Comparison of ENCODE assay signal across 7 cellular contexts in genomic region chr17:78144146-78144719, GRCh38. TPM values are rescaled to one million over a fixed set of nuclear protein-coding genes. Genes with fewer than 3 reads are reported as not detected.
DNase-seq lines count a peak whose midpoint lies in the region; ATAC-seq and TF ChIP-seq lines count a peak whose summit lies in the region.

No MANE protein-coding gene starts in this region.

- no peak overlapping the region for H3K27ac Mint-ChIP-seq in endodermal cell
- H3K27ac Mint-ChIP-seq in naive thymus-derived CD4-positive, alpha-beta T cell = peak overlapping the region in 7 of 9 donors; percentile 44 to 88 (median 78)
- no peak overlapping the region for H3K27ac Mint-ChIP-seq in T-helper 17 cell

- peak; percentile 54 for DNase-seq in endodermal cell
- DNase-seq in naive thymus-derived CD4-positive, alpha-beta T cell = no peak
- DNase-seq in T-helper 17 cell = no peak
- no peak for DNase-seq in activated CD4-positive, CD25-positive, alpha-beta regulatory T cell (lab: John Stamatoyannopoulos, UW)

- H3K9me3 Mint-ChIP-seq in endodermal cell = no peaks in the 10 kb centered on the region
- peaks cover 0 to 3% (median 0%) of the 10 kb centered on the region in 11 donors for H3K9me3 Mint-ChIP-seq in naive thymus-derived CD4-positive, alpha-beta T cell

- no peaks in the 10 kb centered on the region for H3K9me3 ChIP-seq in OCI-LY3 (ENCODE audit: insufficient read depth, low read length)
- no peaks in the 10 kb centered on the region for H3K9me3 ChIP-seq in endodermal cell (ENCODE audit: control insufficient read depth, low read length)
- no peaks in the 10 kb centered on the region for H3K9me3 ChIP-seq in naive thymus-derived CD4-positive, alpha-beta T cell (ENCODE audit: control insufficient read depth in 2 of 3, low read length in 3 of 3)
- no peaks in the 10 kb centered on the region for H3K9me3 ChIP-seq in T-helper 17 cell (ENCODE audit: control insufficient read depth, low read length, poor library complexity, severe bottlenecking)

- POLR2A ChIA-PET in naive thymus-derived CD4-positive, alpha-beta T cell (lab: Charles Lee) = interaction anchor here (0.7 to 27.3 kb wide), 8 partner anchors 8 to 43 kb away, joined by 3 to 898 read pairs (median 4); partner anchors contain the start of genes AFMID, TK1, TMC6 and TMC8

- intact Hi-C loops in naive thymus-derived CD4-positive, alpha-beta T cell (cut with micrococcal nuclease) = loop anchor here in 1 of 2 donors (10.0 kb wide), 1 partner anchor 71 kb away; the partner anchor contains the start of gene BIRC5

- peak overlapping the region; percentile 61 for H3K4me2 ChIP-seq in OCI-LY3 (ENCODE audit: low read length)

- H3K27me3 ChIP-seq in OCI-LY3 (ENCODE audit: low read depth, low read length) (no peaks in the 10 kb centered on the region), endodermal cell (ENCODE audit: control insufficient read depth, insufficient read depth, low read length, poor library complexity, severe bottlenecking) (no peaks in the 10 kb centered on the region)
- no peaks in the 10 kb centered on the region for H3K27me3 ChIP-seq in naive thymus-derived CD4-positive, alpha-beta T cell (ENCODE audit: control insufficient read depth in 2 of 2, insufficient read depth in 2 of 2, low read length in 2 of 2)

- H3K36me3 Mint-ChIP-seq in endodermal cell (ENCODE audit: low read depth) (no peaks in the 10 kb centered on the region), T-helper 17 cell (ENCODE audit: low read depth) (peaks cover 2% of the 10 kb centered on the region)
- H3K36me3 Mint-ChIP-seq in naive thymus-derived CD4-positive, alpha-beta T cell = peaks cover 0 to 13% (median 4%) of the 10 kb centered on the region in 5 donors

- H3K79me2 ChIP-seq in OCI-LY3 (ENCODE audit: low read length) = peaks cover 6% of the 10 kb centered on the region; the same call in 1 of the 2 replicates

- peaks cover 5% of the 10 kb centered on the region for H3K36me3 ChIP-seq in OCI-LY3 (replicated peaks; ENCODE audit: low read depth, low read length)
- H3K36me3 ChIP-seq in endodermal cell (ENCODE audit: control insufficient read depth, insufficient read depth, low read length) = no peaks in the 10 kb centered on the region
- peaks cover 0 to 18% (median 0%) of the 10 kb centered on the region in 3 experiments for H3K36me3 ChIP-seq in naive thymus-derived CD4-positive, alpha-beta T cell (ENCODE audit: control insufficient read depth in 2 of 3, insufficient read depth in 3 of 3, low read length in 3 of 3)

- H3K4me3 Mint-ChIP-seq in endodermal cell = no peak overlapping the region
- peak overlapping the region in 2 of 10 donors; percentile 11 to 14 for H3K4me3 Mint-ChIP-seq in naive thymus-derived CD4-positive, alpha-beta T cell
- no peak overlapping the region for H3K4me3 Mint-ChIP-seq in T-helper 17 cell

- TF ChIP-seq CTCF in OCI-LY3 (IDR thresholded peaks at IDR 0.05; ENCODE audit: low read depth, low read length) (no peak), endodermal cell (conservative IDR thresholded peaks at IDR 0.05) (no peak)

- H3K27ac ChIP-seq in OCI-LY3 (ENCODE audit: low read length) (peak overlapping the region; percentile 94), endodermal cell (ENCODE audit: low read depth, low read length) (no peak overlapping the region)
- H3K27ac ChIP-seq in naive thymus-derived CD4-positive, alpha-beta T cell (ENCODE audit: low read depth, low read length) = peak overlapping the region; percentile 37

- H4K20me1 ChIP-seq in OCI-LY3 (ENCODE audit: insufficient read depth, low read length) = no peaks in the 10 kb centered on the region

- no peak for ATAC-seq in GM18505 (IDR thresholded peaks at IDR 0.05; ENCODE audit: unreplicated experiment)
- no peak for ATAC-seq in naive thymus-derived CD4-positive, alpha-beta T cell
- no peak for ATAC-seq in T-helper 17 cell
- ATAC-seq in HG02852 (IDR thresholded peaks at IDR 0.05; ENCODE audit: unreplicated experiment) = no peak

- WGBS in endodermal cell (ENCODE audit: insufficient coverage in 1 of 2, insufficient read length in 1 of 2), 2 experiments = 86 to 94% methylated on average over 6 to 11 of the region's 11 CpGs

- peak overlapping the region; percentile 79 for H3K9ac ChIP-seq in OCI-LY3 (ENCODE audit: low read length)
- H3K9ac ChIP-seq in endodermal cell (ENCODE audit: extremely low read depth, low read length, poor library complexity, severe bottlenecking) = no peak overlapping the region

- H2AFZ ChIP-seq in OCI-LY3 (ENCODE audit: low read depth, low read length) = no peak overlapping the region

- CTCF ChIA-PET in naive thymus-derived CD4-positive, alpha-beta T cell (lab: Charles Lee) = interaction anchor here (0.8 to 1.1 kb wide), 2 partner anchors 32 to 85 kb away, joined by 5 read pairs; no protein-coding TSS in a partner anchor

- peak; percentile 33 for TF ChIP-seq POLR2A in GM18505 (IDR thresholded peaks at IDR 0.05; ENCODE audit: borderline replicate concordance, extremely low read depth, insufficient read depth, insufficient read length)

- H3K4me3 ChIP-seq in OCI-LY3 (ENCODE audit: low read length) (no peak overlapping the region), endodermal cell (ENCODE audit: low read length) (no peak overlapping the region)
- H3K4me3 ChIP-seq in naive thymus-derived CD4-positive, alpha-beta T cell (ENCODE audit: low read length) = no peak overlapping the region

- H3K27me3 Mint-ChIP-seq in endodermal cell (ENCODE audit: insufficient read depth) (peaks cover 10% of the 10 kb centered on the region), T-helper 17 cell (no peaks in the 10 kb centered on the region)
- peaks cover 0 to 4% (median 0%) of the 10 kb centered on the region in 5 donors for H3K27me3 Mint-ChIP-seq in naive thymus-derived CD4-positive, alpha-beta T cell

- H3K4me1 ChIP-seq in OCI-LY3 (ENCODE audit: low read length) (peaks cover 91% of the 10 kb centered on the region), endodermal cell (ENCODE audit: control insufficient read depth, insufficient read depth, low read length) (no peaks in the 10 kb centered on the region)
- peaks cover 9 to 41% of the 10 kb centered on the region in 2 donors for H3K4me1 ChIP-seq in naive thymus-derived CD4-positive, alpha-beta T cell (ENCODE audit: control insufficient read depth in 2 of 2, insufficient read depth in 2 of 2, low read length in 2 of 2)

- H3K4me1 Mint-ChIP-seq in endodermal cell = no peaks in the 10 kb centered on the region
- H3K4me1 Mint-ChIP-seq in naive thymus-derived CD4-positive, alpha-beta T cell = peaks cover 30 to 58% (median 54%) of the 10 kb centered on the region in 7 donors
- peaks cover 26% of the 10 kb centered on the region for H3K4me1 Mint-ChIP-seq in T-helper 17 cell

RNA-seq across cellular contexts. Expression of gene C17orf99, which starts 2.0 kb away (rescaled TPM):
- total RNA-seq in endodermal cell = not detected
- not detected for polyA plus RNA-seq in endodermal cell (2013, experiment 1 of 2)
- not detected for polyA plus RNA-seq in endodermal cell (2013, experiment 2 of 2)
- total RNA-seq in naive thymus-derived CD4-positive, alpha-beta T cell = 1 to 10 TPM in 1 of 5 experiments, under 1 TPM in 1, not detected in 3; 0.10 to 1.0 TPM
- polyA plus RNA-seq in naive thymus-derived CD4-positive, alpha-beta T cell = not detected
- not detected for total RNA-seq in T-helper 17 cell

RNA-seq across cellular contexts. Expression of gene TMC8, which starts 13.7 kb away (rescaled TPM):
- total RNA-seq in endodermal cell (1 to 10 TPM in 1 of 2 donors, under 1 TPM in 1; 0.90 to 3.0 TPM), T-helper 17 cell (100 to 1,000 TPM; 352 to 481 TPM)
- 0.07 TPM for polyA plus RNA-seq in endodermal cell (2013, experiment 1 of 2)
- 0.12 TPM for polyA plus RNA-seq in endodermal cell (2013, experiment 2 of 2)
- 100 to 1,000 TPM; 423 to 593 (median 509) TPM for total RNA-seq in naive thymus-derived CD4-positive, alpha-beta T cell
- 100 to 1,000 TPM in 1 of 2 donors, 10 to 100 TPM in 1; 94.4 to 217 TPM for polyA plus RNA-seq in naive thymus-derived CD4-positive, alpha-beta T cell

RNA-seq across cellular contexts. Expression of gene TMC6, which starts 15.7 kb away (rescaled TPM):
- 100 to 1,000 TPM; 143 to 149 TPM for total RNA-seq in endodermal cell
- 30.0 TPM for polyA plus RNA-seq in endodermal cell (2013, experiment 1 of 2)
- 29.6 TPM for polyA plus RNA-seq in endodermal cell (2013, experiment 2 of 2)
- 100 to 1,000 TPM; 574 to 808 (median 773) TPM for total RNA-seq in naive thymus-derived CD4-positive, alpha-beta T cell
- 100 to 1,000 TPM; 165 to 247 TPM for polyA plus RNA-seq in naive thymus-derived CD4-positive, alpha-beta T cell
- total RNA-seq in T-helper 17 cell = 100 to 1,000 TPM; 609 to 822 TPM

RNA-seq across cellular contexts. Expression of gene SYNGR2, which starts 24.1 kb away (rescaled TPM):
- total RNA-seq in endodermal cell (10 to 100 TPM; 39.2 to 39.6 TPM), T-helper 17 cell (10 to 100 TPM; 49.5 to 68.1 TPM)
- polyA plus RNA-seq in endodermal cell (2013, experiment 1 of 2) = 21.7 TPM
- polyA plus RNA-seq in endodermal cell (2013, experiment 2 of 2) = 16.9 TPM
- 100 to 1,000 TPM in 1 of 5 experiments, 10 to 100 TPM in 4; 47.6 to 109 (median 58.6) TPM for total RNA-seq in naive thymus-derived CD4-positive, alpha-beta T cell
- 100 to 1,000 TPM in 1 of 2 donors, 10 to 100 TPM in 1; 94.6 to 118 TPM for polyA plus RNA-seq in naive thymus-derived CD4-positive, alpha-beta T cell

RNA-seq across cellular contexts. Expression of gene TK1, which starts 42.6 kb away (rescaled TPM):
- total RNA-seq in endodermal cell (10 to 100 TPM; 81.0 to 97.4 TPM), T-helper 17 cell (1 to 10 TPM in 1 of 2 donors, under 1 TPM in 1; 0.42 to 1.2 TPM)
- polyA plus RNA-seq in endodermal cell (2013, experiment 1 of 2) = 44.3 TPM
- 48.8 TPM for polyA plus RNA-seq in endodermal cell (2013, experiment 2 of 2)
- total RNA-seq in naive thymus-derived CD4-positive, alpha-beta T cell = 10 to 100 TPM in 1 of 5 experiments, 1 to 10 TPM in 1, under 1 TPM in 1, not detected in 2; 0.29 to 57.7 (median 1.0) TPM
- polyA plus RNA-seq in naive thymus-derived CD4-positive, alpha-beta T cell = under 1 TPM; 0.20 to 0.28 TPM

Comparison
In these comparisons a context has a peak if more than half of its experiments do, and no peak if none do; other contexts are left out.
1. H3K27ac Mint-ChIP-seq: peak in naive thymus-derived CD4-positive, alpha-beta T cell (7 of 9); none in endodermal cell (single experiment) and T-helper 17 cell (single experiment).
2. RNA of gene TMC8, which starts 13.7 kb away (total RNA-seq): 423 to 593 TPM in naive thymus-derived CD4-positive, alpha-beta T cell and 352 to 481 TPM in T-helper 17 cell; 0.90 to 3.0 TPM in endodermal cell; every median in the first group is over 10 times any median in the second.